Comparison of ENCODE assay signal across 14 cellular contexts in genomic region chr10:103709341-103709920, GRCh38.
DNase-seq lines count a peak whose midpoint lies in the region; ATAC-seq and TF ChIP-seq lines count a peak whose summit lies in the region.
"Had no signal": no experiment of that assay in that cellular context is flagged by ENCODE, and none has a peak within 500 bp of the region (broad histone marks: within the 10 kb centered on the region; RNA-seq: fewer than 3 reads in every experiment).

No MANE protein-coding gene starts in this region.

- no peak for ATAC-seq in GM19463 (IDR thresholded peaks at IDR 0.05; ENCODE audit: unreplicated experiment)
- ATAC-seq: activated naive CD8-positive, alpha-beta T cell treated with anti-CD3 and anti-CD28 coated beads, Interleukin-2, amount 50 U/mL, for 24 hours; esophagus mucosa; GM23338; left lung had no signal

- H3K27me3 Mint-ChIP-seq in activated T-helper 1 cell treated with anti-CD3 and anti-CD28 coated beads, Interleukin-12 subunit alpha, Interleukin-12 subunit beta, Interleukin-2, Interleukin-4 antibody, amounts not matched to agents 30 ng/mL and 10 ng/mL and 1 ng/mL, durations not matched to agents 14 hours and 24 hours and 36 hours (ENCODE audit: insufficient read depth): peaks cover 5% of the 10 kb centered on the region
- H3K27me3 Mint-ChIP-seq: activated naive CD8-positive, alpha-beta T cell treated with anti-CD3 and anti-CD28 coated beads, Interleukin-2, amount 50 U/mL, for 24 hours had no signal

- H3K4me3 Mint-ChIP-seq in activated T-helper 1 cell treated with anti-CD3 and anti-CD28 coated beads, Interleukin-12 subunit alpha, Interleukin-12 subunit beta, Interleukin-2, Interleukin-4 antibody, amounts not matched to agents 30 ng/mL and 10 ng/mL and 1 ng/mL, durations not matched to agents 14 hours and 24 hours and 36 hours: no peak overlapping the region
- H3K4me3 Mint-ChIP-seq: activated naive CD8-positive, alpha-beta T cell treated with anti-CD3 and anti-CD28 coated beads, Interleukin-2, amount 50 U/mL, for 24 hours; GM23338 had no signal

- no peak overlapping the region for H3K4me3 ChIP-seq in fibroblast of mammary gland (ENCODE audit: control insufficient read depth, low read depth, low read length)
- H3K4me3 ChIP-seq: GM23338, left lung had no signal

- H3K36me3 Mint-ChIP-seq in activated T-helper 1 cell treated with anti-CD3 and anti-CD28 coated beads, Interleukin-12 subunit alpha, Interleukin-12 subunit beta, Interleukin-2, Interleukin-4 antibody, amounts not matched to agents 30 ng/mL and 10 ng/mL and 1 ng/mL, durations not matched to agents 14 hours and 24 hours and 36 hours (ENCODE audit: low read depth): no peaks in the 10 kb centered on the region

- H3K27ac Mint-ChIP-seq in activated T-helper 1 cell treated with anti-CD3 and anti-CD28 coated beads, Interleukin-12 subunit alpha, Interleukin-12 subunit beta, Interleukin-2, Interleukin-4 antibody, amounts not matched to agents 30 ng/mL and 10 ng/mL and 1 ng/mL, durations not matched to agents 14 hours and 24 hours and 36 hours: no peak overlapping the region
- H3K27ac Mint-ChIP-seq: activated naive CD8-positive, alpha-beta T cell treated with anti-CD3 and anti-CD28 coated beads, Interleukin-2, amount 50 U/mL, for 24 hours; GM23338 had no signal

- intact Hi-C loops in activated T-helper 1 cell treated with anti-CD3 and anti-CD28 coated beads, Interleukin-12 subunit alpha, Interleukin-12 subunit beta, Interleukin-2, Interleukin-4 antibody, amounts not matched to agents 30 ng/mL and 10 ng/mL and 1 ng/mL, durations not matched to agents 14 hours and 24 hours and 36 hours (cut with micrococcal nuclease): no loop called here

- peaks cover 10% of the 10 kb centered on the region for H3K4me1 Mint-ChIP-seq in activated T-helper 1 cell treated with anti-CD3 and anti-CD28 coated beads, Interleukin-12 subunit alpha, Interleukin-12 subunit beta, Interleukin-2, Interleukin-4 antibody, amounts not matched to agents 30 ng/mL and 10 ng/mL and 1 ng/mL, durations not matched to agents 14 hours and 24 hours and 36 hours (ENCODE audit: low read depth)
- H3K4me1 Mint-ChIP-seq: GM23338 had no signal

- no peaks in the 10 kb centered on the region for H3K9me3 Mint-ChIP-seq in activated T-helper 1 cell treated with anti-CD3 and anti-CD28 coated beads, Interleukin-12 subunit alpha, Interleukin-12 subunit beta, Interleukin-2, Interleukin-4 antibody, amounts not matched to agents 30 ng/mL and 10 ng/mL and 1 ng/mL, durations not matched to agents 14 hours and 24 hours and 36 hours
- H3K9me3 Mint-ChIP-seq: activated naive CD8-positive, alpha-beta T cell treated with anti-CD3 and anti-CD28 coated beads, Interleukin-2, amount 50 U/mL, for 24 hours; GM23338 had no signal

- DNase-seq in NCI-H1092 treated with DMSO at 0.1 percent for 48 hours (lab: John Stamatoyannopoulos, UW) (peak; percentile 15), NCI-H1092 (lab: John Stamatoyannopoulos, UW) (no peak), T1000 (lab: John Stamatoyannopoulos, UW) (peak; percentile 26), fibroblast of mammary gland (ENCODE audit: low read depth) (peak; percentile 64), superior temporal gyrus (ENCODE audit: extremely low spot score) (peak; percentile 84), putamen (ENCODE audit: low spot score) (no peak)
- no peak for DNase-seq in activated T-helper 1 cell treated with anti-CD3 and anti-CD28 coated beads, Interleukin-12 subunit alpha, Interleukin-12 subunit beta, Interleukin-2, Interleukin-4 antibody, amounts not matched to agents 30 ng/mL and 10 ng/mL and 1 ng/mL, durations not matched to agents 14 hours and 24 hours and 36 hours (ENCODE audit: low spot score)
- DNase-seq: activated naive CD8-positive, alpha-beta T cell treated with anti-CD3 and anti-CD28 coated beads, Interleukin-2, amount 50 U/mL, for 24 hours; MV-4-11; NCI-H774 had no signal

- no peak for TF ChIP-seq CTCF in fibroblast of mammary gland (conservative IDR thresholded peaks at IDR 0.05; ENCODE audit: control insufficient read depth, insufficient read depth, low read depth, low read length)

Comparison
In these comparisons a context has a peak if more than half of its experiments do, and no peak if none do; other contexts are left out.
1. DNase-seq: peak in NCI-H1092 treated with DMSO at 0.1 percent for 48 hours (single experiment), T1000 (single experiment), fibroblast of mammary gland (single experiment) and superior temporal gyrus (single experiment); none in NCI-H1092 (single experiment), activated T-helper 1 cell treated with anti-CD3 and anti-CD28 coated beads, Interleukin-12 subunit alpha, Interleukin-12 subunit beta, Interleukin-2, Interleukin-4 antibody, amounts not matched to agents 30 ng/mL and 10 ng/mL and 1 ng/mL, durations not matched to agents 14 hours and 24 hours and 36 hours (single experiment) and putamen (single experiment).